ENCODE assay signal across 17 cellular contexts in genomic region chr10:18158698-18159342, GRCh38. TPM values are rescaled to one million over a fixed set of nuclear protein-coding genes. Genes with fewer than 3 reads are reported as not detected.
DNase-seq lines count a peak whose midpoint lies in the region; ATAC-seq and TF ChIP-seq lines count a peak whose summit lies in the region.
"Had no signal": no experiment of that assay in that cellular context is flagged by ENCODE, and none has a peak within 500 bp of the region (broad histone marks: within the 10 kb centered on the region; RNA-seq: fewer than 3 reads in every experiment).

No MANE protein-coding gene starts in this region.

- no peak for TF ChIP-seq CTCF in choroid plexus epithelial cell (conservative IDR thresholded peaks at IDR 0.05; ENCODE audit: low read depth, low read length)

- H3K27ac ChIP-seq in layer of hippocampus (ENCODE audit: low read depth, low read length) (peak overlapping the region; percentile 10), stomach smooth muscle (ENCODE audit: low read length) (peak overlapping the region; percentile 42)
- H3K27ac ChIP-seq: colonic mucosa, pancreas, thyroid gland had no signal

- DNase-seq in NCI-H226: peak; percentile 60
- DNase-seq in choroid plexus epithelial cell (ENCODE audit: low read depth): peak; percentile 68
- no peak for DNase-seq in left colon
- DNase-seq: activated CD4-positive, alpha-beta T cell treated with anti-CD3 and anti-CD28 coated beads for 4 hours; activated T-cell treated with anti-CD3 and anti-CD28 coated beads for 4 hours; colonic mucosa; erythroblast; mesendoderm; NCI-H1930; NCI-H82; pancreas; thyroid gland had no signal

- peak overlapping the region in 1 of 2 donors; percentile 39 for H3K9ac ChIP-seq in stomach smooth muscle (ENCODE audit: low read length in 2 of 2)

- H3K9me3 ChIP-seq in stomach smooth muscle (ENCODE audit: control insufficient read depth in 2 of 2, low read length in 2 of 2): no peaks in the 10 kb centered on the region
- H3K9me3 ChIP-seq: colonic mucosa, pancreas, thyroid gland had no signal

- H3K27me3 ChIP-seq in layer of hippocampus (ENCODE audit: control insufficient read depth, insufficient read depth, low read length) (no peaks in the 10 kb centered on the region), stomach smooth muscle (ENCODE audit: control insufficient read depth in 1 of 2, insufficient read depth in 2 of 2, low read length in 2 of 2) (no peaks in the 10 kb centered on the region)
- H3K27me3 ChIP-seq: colonic mucosa, pancreas, thyroid gland had no signal

- ATAC-seq in HG03571 (IDR thresholded peaks at IDR 0.05; ENCODE audit: unreplicated experiment) (no peak), left colon (no peak), GM21381 (IDR thresholded peaks at IDR 0.05; ENCODE audit: unreplicated experiment) (no peak), GM21825 (IDR thresholded peaks at IDR 0.05; ENCODE audit: unreplicated experiment) (no peak)

- peaks cover 3 to 5% of the 10 kb centered on the region in 2 donors for H3K36me3 ChIP-seq in stomach smooth muscle (ENCODE audit: control insufficient read depth in 2 of 2, insufficient read depth in 2 of 2, low read length in 2 of 2)
- H3K36me3 ChIP-seq: colonic mucosa, pancreas, thyroid gland had no signal

- intact Hi-C loops in left colon (cut with DNase I, micrococcal nuclease): no loop called here

- no peak overlapping the region for H3K4me3 ChIP-seq in choroid plexus epithelial cell (ENCODE audit: low read depth, low read length)
- peak overlapping the region; percentile 41 to 51 for H3K4me3 ChIP-seq in stomach smooth muscle (ENCODE audit: low read length in 2 of 2)
- H3K4me3 ChIP-seq: colonic mucosa, pancreas, thyroid gland had no signal

- H3K4me1 ChIP-seq in stomach smooth muscle (ENCODE audit: control insufficient read depth, insufficient read depth, low read length): peaks cover 11% of the 10 kb centered on the region
- H3K4me1 ChIP-seq: colonic mucosa, thyroid gland had no signal

RNA-seq across cellular contexts. Expression of gene CACNB2, which starts 18.6 kb away (rescaled TPM):
- 10 to 100 TPM; 13.3 to 17.9 TPM for total RNA-seq in left colon

Comparison
In these comparisons a context has a peak if more than half of its experiments do, and no peak if none do; other contexts are left out.
1. DNase-seq: peak in NCI-H226 (single experiment) and choroid plexus epithelial cell (single experiment); none in left colon (0 of 2).